Comparison of ENCODE assay signal across 28 cellular contexts in the genomic region with DNA sequence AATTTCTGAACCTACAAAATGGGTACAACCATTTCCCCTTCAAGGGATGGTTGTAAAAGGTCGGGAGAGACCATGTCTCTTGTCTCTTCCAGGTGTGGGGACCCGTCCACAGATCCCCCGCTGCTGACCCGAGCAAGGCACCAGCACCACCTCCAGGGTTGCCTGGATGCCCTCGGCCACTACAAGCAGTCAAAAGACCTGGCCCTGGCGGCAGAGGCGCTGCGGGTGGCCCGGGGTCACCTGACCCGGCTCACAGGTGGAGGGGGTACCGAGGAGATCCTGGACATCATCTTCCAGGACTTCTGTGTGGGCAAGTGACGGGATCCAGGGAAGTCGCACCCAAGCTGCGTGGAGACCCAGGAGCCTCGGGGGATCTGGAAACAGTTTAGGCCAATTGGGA. TPM values are rescaled to one million over a fixed set of nuclear protein-coding genes. Genes with fewer than 3 reads are reported as not detected.
DNase-seq lines count a peak whose midpoint lies in the region; ATAC-seq and TF ChIP-seq lines count a peak whose summit lies in the region.
"Had no signal": no experiment of that assay in that cellular context is flagged by ENCODE, and none has a peak within 500 bp of the region (broad histone marks: within the 10 kb centered on the region; RNA-seq: fewer than 3 reads in every experiment).

No MANE protein-coding gene starts in this region.

- H3K4me2 ChIP-seq in HCT116 (ENCODE audit: low read length), result no peak overlapping the region

- peak overlapping the region; percentile 54; the same call in 1 of the 2 replicates for H3K27ac ChIP-seq in HCT116 (ENCODE audit: low read depth, low read length)
- H3K27ac ChIP-seq in adrenal gland, result peak overlapping the region; percentile 55 to 83 (median 77)
- H3K27ac ChIP-seq in liver (ENCODE audit: low read depth in 1 of 2, low read length in 2 of 2), result peak overlapping the region; percentile 49 to 75
- H3K27ac ChIP-seq: C4-2B, HL-60, SJCRH30 had no signal

- no peak overlapping the region for H3K9ac ChIP-seq in HCT116 (ENCODE audit: low read length)
- H3K9ac ChIP-seq in liver (ENCODE audit: low read depth in 1 of 2, low read length in 2 of 2), result no peak overlapping the region

- POLR2A ChIA-PET in HCT116 (lab: Charles Lee), result no interaction called here

- TF ChIP-seq POLR2A in HCT116 (IDR thresholded peaks at IDR 0.05; ENCODE audit: borderline replicate concordance, extremely low read depth, insufficient read depth, insufficient read length), result no peak
- TF ChIP-seq POLR2A in adrenal gland (IDR thresholded peaks at IDR 0.05), result no peak

- H3K27me3 ChIP-seq in HCT116 (ENCODE audit: insufficient read depth, low read length) (no peaks in the 10 kb centered on the region), adrenal gland (no peaks in the 10 kb centered on the region), liver (ENCODE audit: control insufficient read depth in 4 of 4, insufficient read depth in 4 of 4, low read length in 3 of 4) (no peaks in the 10 kb centered on the region)
- H3K27me3 ChIP-seq: SJCRH30 had no signal

- no TSS peak for BruUV-seq in HCT116 (replicated peaks; lab: Mats Ljungman, UMichigan)

- peaks cover 3 to 9% of the 10 kb centered on the region in 2 experiments; a peak in 1 of 4 replicates for H3K36me3 ChIP-seq in HCT116 (ENCODE audit: control insufficient read depth in 1 of 2, insufficient read depth in 2 of 2, low read length in 2 of 2)
- no peaks in the 10 kb centered on the region for H3K36me3 ChIP-seq in adrenal gland (replicated peaks in 1 of 2)
- peaks cover 0 to 3% (median 0%) of the 10 kb centered on the region in 4 donors for H3K36me3 ChIP-seq in liver (ENCODE audit: control insufficient read depth in 4 of 4, insufficient read depth in 3 of 4, low read depth in 1 of 4, low read length in 3 of 4)

- no peak for TF ChIP-seq CTCF in HCT116 (IDR thresholded peaks at IDR 0.05 in 2 of 3, conservative IDR thresholded peaks at IDR 0.05 in 1 of 3; ENCODE audit: borderline replicate concordance in 1 of 3, insufficient read depth in 1 of 3, low read depth in 2 of 3, low read length in 2 of 3)
- TF ChIP-seq CTCF in adrenal gland (IDR thresholded peaks at IDR 0.05), result peak in 1 of 6 experiments; percentile 1
- no peak for TF ChIP-seq CTCF in liver (IDR thresholded peaks at IDR 0.05; ENCODE audit: low read depth, low read length, missing input control)

- H3K9me2 ChIP-seq in HCT116 (ENCODE audit: insufficient read depth), result no peaks in the 10 kb centered on the region

- H4K20me1 ChIP-seq in HCT116 (ENCODE audit: insufficient read depth), result no peaks in the 10 kb centered on the region

- no peaks in the 10 kb centered on the region for H3K9me3 ChIP-seq in HCT116 (ENCODE audit: control insufficient read depth in 1 of 2, insufficient read depth in 1 of 2, low read depth in 1 of 2, low read length in 2 of 2)
- H3K9me3 ChIP-seq in adrenal gland (replicated peaks in 1 of 3), result no peaks in the 10 kb centered on the region
- H3K9me3 ChIP-seq in liver (ENCODE audit: control insufficient read depth in 4 of 4, low read length in 3 of 4), result no peaks in the 10 kb centered on the region
- H3K9me3 ChIP-seq: HAP-1, SJCRH30 had no signal

- intact Hi-C loops in HCT116 (cut with micrococcal nuclease), result no loop called here
- intact Hi-C loops in adrenal gland (cut with DNase I), result no loop called here

- TF ChIP-seq RAD21 in HCT116 (IDR thresholded peaks at IDR 0.05; ENCODE audit: low read depth) (no peak), liver (IDR thresholded peaks at IDR 0.05) (no peak)

- H3K79me2 ChIP-seq in HCT116 (ENCODE audit: insufficient read depth, low read length), result peaks cover 16% of the 10 kb centered on the region

- no peak overlapping the region for H2AFZ ChIP-seq in HCT116 (ENCODE audit: low read depth, low read length, poor library complexity, severe bottlenecking)

- RAD21 ChIA-PET in HCT116 (lab: Charles Lee; ENCODE audit: low non-redundant PET in 1 of 2, low total read pairs in 2 of 2, uncharacterized antibody in 2 of 2, unreplicated experiment in 2 of 2), result no interaction called here

- CTCF ChIA-PET in HCT116 (lab: Charles Lee), result no interaction called here

- DNase-seq in HCT116 (ENCODE audit: low read depth, low spot score) (no peak), adrenal gland (peak in 1 of 7 donors; percentile 28), SW 1271 (lab: John Stamatoyannopoulos, UW) (no peak), cerebellum (ENCODE audit: low spot score) (no peak), NCI-H1105 treated with DMSO at 0.1 percent for 48 hours (lab: John Stamatoyannopoulos, UW) (no peak)
- DNase-seq: Calu3; CD8-positive, alpha-beta memory T cell; DMS79 treated with DMSO at 0.1 percent for 48 hours; GF-D8; Kasumi-1; NCI-H1092 treated with DMSO at 0.1 percent for 48 hours; NCI-H1436 treated with DMSO at 0.1 percent for 48 hours; NCI-H187 treated with DMSO at 0.1 percent for 48 hours; NCI-H2171 treated with DMSO at 0.1 percent for 48 hours; NCI-H446; NCI-H524 treated with DMSO at 0.1 percent for 48 hours; NCI-H82; NK-92 treated with Interleukin-12 subunit alpha and Interleukin-12 subunit beta, amount 100 ng/mL, for 24 hours; PC-3; SJCRH30; T-helper 1 cell had no signal

- no peak for ATAC-seq in HCT116
- no peak for ATAC-seq in GM18519 (IDR thresholded peaks at IDR 0.05; ENCODE audit: low FRiP score, unreplicated experiment)
- ATAC-seq: PC-3, Right ventricle myocardium inferior had no signal

- 84 to 96% (median 89%) methylated on average over 10 to 15 of the region's 15 CpGs for WGBS in adrenal gland, 4 donors
- 95% methylated on average over 15 of the region's 15 CpGs for WGBS in liver

- H3K4me1 ChIP-seq in HCT116 (ENCODE audit: control insufficient read depth in 1 of 2, insufficient read depth in 2 of 2, low read length in 2 of 2) (peaks cover 31 to 45% of the 10 kb centered on the region in 2 experiments), adrenal gland (replicated peaks in 1 of 2) (peaks cover 9 to 19% of the 10 kb centered on the region in 2 donors), liver (ENCODE audit: control insufficient read depth in 4 of 4, insufficient read depth in 4 of 4, low read length in 3 of 4) (peaks cover 8 to 25% (median 17%) of the 10 kb centered on the region in 4 donors)

- H3K4me3 ChIP-seq in HCT116 (replicated peaks in 1 of 2; ENCODE audit: low read depth in 1 of 2, low read length in 2 of 2) (no peak overlapping the region), adrenal gland (no peak overlapping the region), liver (ENCODE audit: low read depth in 1 of 3, low read length in 3 of 3) (no peak overlapping the region)
- H3K4me3 ChIP-seq: HAP-1, SJCRH30 had no signal

TF ChIP-seq in HCT116, 20 proteins besides CTCF, POLR2A, EP300 and RAD21 (continues in another document):
- TF ChIP-seq CEBPB (IDR thresholded peaks at IDR 0.05; ENCODE audit: low read depth), result no peak
- no peak for TF ChIP-seq POLR2AphosphoS5 (IDR thresholded peaks at IDR 0.05; ENCODE audit: low read depth, low read length)
- TF ChIP-seq SRF (IDR thresholded peaks at IDR 0.05; ENCODE audit: low read depth), result no peak
- no peak for TF ChIP-seq YY1 (IDR thresholded peaks at IDR 0.05; ENCODE audit: extremely low read depth, insufficient replicate concordance, low read depth, low read length)
- no peak for TF ChIP-seq CBX3 (IDR thresholded peaks at IDR 0.05; ENCODE audit: low read depth)
- TF ChIP-seq TCF7L2 (IDR thresholded peaks at IDR 0.05; ENCODE audit: borderline replicate concordance, extremely low read depth, insufficient read depth, insufficient read length), result no peak
- TF ChIP-seq JUND (IDR thresholded peaks at IDR 0.05), result no peak

TF ChIP-seq in liver, 16 proteins besides CTCF, POLR2A, EP300 and RAD21 (continues in another document):
- TF ChIP-seq, protein P1, sequence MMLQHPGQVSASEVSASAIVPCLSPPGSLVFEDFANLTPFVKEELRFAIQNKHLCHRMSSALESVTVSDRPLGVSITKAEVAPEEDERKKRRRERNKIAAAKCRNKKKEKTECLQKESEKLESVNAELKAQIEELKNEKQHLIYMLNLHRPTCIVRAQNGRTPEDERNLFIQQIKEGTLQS (IDR thresholded peaks at IDR 0.05), result no peak
- TF ChIP-seq HNF4G (IDR thresholded peaks at IDR 0.05), result no peak

RNA-seq across cellular contexts. Expression of a gene that starts 4.0 kb away (rescaled TPM):
- total RNA-seq in HCT116 (2021; ENCODE audit: unreplicated experiment) (73.0 TPM), adrenal gland (10 to 100 TPM; 18.9 to 50.4 (median 27.9) TPM), liver (10 to 100 TPM in 1 of 2 donors, 1 to 10 TPM in 1; 9.8 to 15.5 TPM), cerebellum (13.2 TPM)
- polyA plus RNA-seq in HCT116 (2012), result 36.5 and 41.5 TPM in 2 replicates
- polyA plus RNA-seq in adrenal gland (10 to 100 TPM in 2 of 3 donors, 1 to 10 TPM in 1; 5.5 to 36.8 (median 19.0) TPM), liver (1 to 10 TPM; 4.9 to 9.4 TPM)

RNA-seq across cellular contexts. Expression of a gene that starts 6.7 kb away (rescaled TPM):
- 22.9 TPM for total RNA-seq in HCT116 (2021; ENCODE audit: unreplicated experiment)
- polyA plus RNA-seq in HCT116 (2012), result 14.9 and 16.5 TPM in 2 replicates
- 10 to 100 TPM; 18.4 to 78.0 (median 27.9) TPM for total RNA-seq in adrenal gland
- polyA plus RNA-seq in adrenal gland, result 10 to 100 TPM in 2 of 3 donors, 1 to 10 TPM in 1; 4.4 to 70.7 (median 33.0) TPM
- total RNA-seq in liver, result 1 to 10 TPM; 1.8 to 5.8 TPM
- polyA plus RNA-seq in liver, result 1 to 10 TPM in 1 of 2 donors, under 1 TPM in 1; 0.75 to 2.3 TPM
- 21.7 TPM for total RNA-seq in cerebellum

RNA-seq across cellular contexts. Expression of a gene that starts 32.0 kb away (rescaled TPM):
- 68.6 TPM for total RNA-seq in HCT116 (2021; ENCODE audit: unreplicated experiment)
- 65.0 and 72.6 TPM in 2 replicates for polyA plus RNA-seq in HCT116 (2012)
- total RNA-seq in adrenal gland, result 10 to 100 TPM in 7 of 8 donors, 1 to 10 TPM in 1; 6.8 to 54.9 (median 38.7) TPM
- polyA plus RNA-seq in adrenal gland, result 10 to 100 TPM; 40.3 to 71.4 (median 50.4) TPM
- total RNA-seq in liver, result 10 to 100 TPM in 1 of 2 donors, 1 to 10 TPM in 1; 7.9 to 13.5 TPM
- polyA plus RNA-seq in liver, result 10 to 100 TPM; 28.2 to 37.9 TPM
- 8.9 TPM for total RNA-seq in cerebellum

RNA-seq across cellular contexts. Expression of a gene that starts 35.7 kb away (rescaled TPM):
- 114 TPM for total RNA-seq in HCT116 (2021; ENCODE audit: unreplicated experiment)
- polyA plus RNA-seq in HCT116 (2012), result 53.8 and 68.6 TPM in 2 replicates
- total RNA-seq in adrenal gland, result 100 to 1,000 TPM; 126 to 358 (median 170) TPM
- 100 to 1,000 TPM; 101 to 144 (median 121) TPM for polyA plus RNA-seq in adrenal gland
- total RNA-seq in liver, result 100 to 1,000 TPM in 1 of 2 donors, 10 to 100 TPM in 1; 23.3 to 123 TPM
- polyA plus RNA-seq in liver, result 100 to 1,000 TPM; 158 to 301 TPM
- 9.3 TPM for total RNA-seq in cerebellum

RNA-seq across cellular contexts. Expression of a gene that starts 35.8 kb away (rescaled TPM):
- total RNA-seq in HCT116 (2021; ENCODE audit: unreplicated experiment) (0.47 TPM), adrenal gland (100 to 1,000 TPM in 3 of 8 donors, 10 to 100 TPM in 5; 63.4 to 140 (median 84.0) TPM), liver (10 to 100 TPM in 1 of 2 donors, 1 to 10 TPM in 1; 7.4 to 11.8 TPM), cerebellum (1.6 TPM)
- polyA plus RNA-seq in HCT116 (2012), result not detected in 2 replicates
- polyA plus RNA-seq in adrenal gland (100 to 1,000 TPM in 2 of 3 donors, 10 to 100 TPM in 1; 40.9 to 381 (median 127) TPM), liver (1 to 10 TPM; 4.2 to 9.9 TPM)
- total RNA-seq: B cell; Calu3; CD8-positive, alpha-beta memory T cell; PC-3; SJCRH30 had no signal
- polyA plus RNA-seq: CD8-positive, alpha-beta memory T cell had no signal
